9 cellular contexts compared by ENCODE assay signal in the genomic region with DNA sequence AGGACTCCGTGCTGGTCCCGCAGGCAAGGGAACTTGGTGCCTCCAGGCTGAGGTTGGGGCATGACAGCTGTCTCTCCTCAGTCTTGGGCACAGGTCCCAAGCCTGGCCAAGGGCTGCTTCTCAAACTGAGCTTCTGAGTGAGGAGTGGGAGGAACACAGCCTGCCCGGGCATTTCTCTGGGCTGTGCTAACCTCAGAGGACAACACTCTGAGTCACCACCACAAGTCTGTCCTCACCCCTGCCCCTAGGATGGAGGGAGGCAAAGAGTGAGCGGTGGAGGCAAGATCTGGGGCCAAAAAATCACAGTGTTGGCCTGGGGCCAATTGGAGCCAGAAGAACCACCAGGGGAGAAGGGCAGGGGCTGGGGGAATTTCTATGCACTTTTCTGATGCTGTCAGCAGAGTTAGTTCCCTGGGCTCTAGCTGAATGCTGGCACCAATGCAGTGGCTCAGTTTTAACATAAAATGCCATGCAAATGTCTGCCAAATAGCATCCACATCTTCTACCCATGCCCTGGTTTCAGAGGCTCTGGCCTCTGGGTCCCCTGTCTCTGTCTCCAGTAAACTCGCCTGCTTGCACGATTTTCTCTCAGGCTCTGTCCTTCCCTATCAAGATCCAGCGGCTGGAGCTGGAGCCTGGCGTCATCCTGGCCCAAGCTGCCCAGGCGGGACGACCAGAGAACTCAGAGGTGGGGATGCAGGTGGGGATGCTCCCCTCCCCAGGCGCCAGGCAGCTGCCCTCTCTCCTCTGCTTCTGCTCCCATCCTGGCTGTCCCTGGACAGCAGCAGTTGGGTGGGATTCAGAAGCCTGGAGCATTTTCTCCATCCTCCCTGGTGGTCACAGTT. TPM values are rescaled to one million over a fixed set of nuclear protein-coding genes. Genes with fewer than 3 reads are reported as not detected.
DNase-seq lines count a peak whose midpoint lies in the region; ATAC-seq, FAIRE-seq and TF ChIP-seq lines count a peak whose summit lies in the region.
"Had no signal": no experiment of that assay in that cellular context is flagged by ENCODE, and none has a peak within 500 bp of the region (broad histone marks: within the 10 kb centered on the region; RNA-seq: fewer than 3 reads in every experiment).

No MANE protein-coding gene starts in this region.

- H3K4me3 ChIP-seq in BJ (ENCODE audit: low read depth, low read length) (no peak overlapping the region), breast epithelium (no peak overlapping the region), mucosa of descending colon (no peak overlapping the region)

- H3K36me3 ChIP-seq in BJ (ENCODE audit: control insufficient read depth, insufficient read depth, low read length) (no peaks in the 10 kb centered on the region), breast epithelium (no peaks in the 10 kb centered on the region), mucosa of descending colon (ENCODE audit: low read depth) (no peaks in the 10 kb centered on the region)

- DNase-seq in BJ (ENCODE audit: low read depth) = peak; percentile 7
- DNase-seq in M059J (ENCODE audit: low read depth) = peak; percentile 86
- peak in 1 of 2 donors; percentile 66 for DNase-seq in breast epithelium (ENCODE audit: low spot score in 2 of 2)
- DNase-seq in mucosa of descending colon = no peak
- no peak for DNase-seq in D721Med (ENCODE audit: insufficient read length, low spot score)
- DNase-seq in activated gamma-delta T cell (lab: John Stamatoyannopoulos, UW) = no peak
- DNase-seq in HEK293T (ENCODE audit: extremely low spot score) = no peak
- DNase-seq: central memory CD4-positive, alpha-beta T cell had no signal

- H3K27ac ChIP-seq in breast epithelium = peak overlapping the region; percentile 69 to 72

- CTCF ChIA-PET in BJ (lab: Yijun Ruan, JAX) (interaction anchor here (0.7 to 37.0 kb wide), 10 partner anchors 9 to 349 kb away, joined by 3 to 819 read pairs (median 6); no protein-coding TSS in a partner anchor), HEK293T (lab: Yijun Ruan, JAX) (interaction anchor here (0.5 to 4.9 kb wide), 6 partner anchors 8 to 199 kb away, joined by 3 to 35 read pairs (median 3); no protein-coding TSS in a partner anchor)

- POLR2A ChIA-PET in BJ (lab: Charles Lee) = no interaction called here
- POLR2A ChIA-PET in HEK293T (lab: Yijun Ruan, JAX) = no interaction called here

- intact Hi-C loops in breast epithelium (cut with DNase I; ENCODE audit: low total_unique reads) (no loop called here), mucosa of descending colon (cut with DNase I, micrococcal nuclease) (no loop called here)

- H3K9me3 ChIP-seq in breast epithelium = no peaks in the 10 kb centered on the region
- no peaks in the 10 kb centered on the region for H3K9me3 ChIP-seq in mucosa of descending colon

- peaks cover 5 to 18% of the 10 kb centered on the region in 2 donors for H3K4me1 ChIP-seq in breast epithelium
- peaks cover 18% of the 10 kb centered on the region for H3K4me1 ChIP-seq in mucosa of descending colon (ENCODE audit: low read depth)

- H3K27me3 ChIP-seq in BJ (ENCODE audit: control insufficient read depth, insufficient read depth, low read length) = peaks cover 23% of the 10 kb centered on the region
- H3K27me3 ChIP-seq in breast epithelium = no peaks in the 10 kb centered on the region

- no peak for FAIRE-seq in D721Med (lab: Jason Lieb, UNC)

- no peak for TF ChIP-seq POLR2A in breast epithelium (IDR thresholded peaks at IDR 0.05)

- TF ChIP-seq CTCF in BJ (IDR thresholded peaks at IDR 0.05; ENCODE audit: insufficient read depth, low read depth, low read length) (no peak), breast epithelium (IDR thresholded peaks at IDR 0.05) (no peak), mucosa of descending colon (IDR thresholded peaks at IDR 0.05) (no peak), D721Med (IDR thresholded peaks at IDR 0.05; ENCODE audit: insufficient read depth, missing control alignments) (no peak)

- ATAC-seq in mucosa of descending colon (peak; percentile 41), HG02759 (IDR thresholded peaks at IDR 0.05; ENCODE audit: unreplicated experiment) (no peak)

TF ChIP-seq in HEK293T, 16 proteins besides CTCF, POLR2A, EP300 and RAD21:
- TF ChIP-seq LEF1 (IDR thresholded peaks at IDR 0.05; ENCODE audit: borderline replicate concordance) (no peak), BHLHE40 (IDR thresholded peaks at IDR 0.05; ENCODE audit: borderline replicate concordance) (no peak), ELF4 (IDR thresholded peaks at IDR 0.05) (no peak), ARNT (IDR thresholded peaks at IDR 0.05) (no peak), HDGF (IDR thresholded peaks at IDR 0.05; ENCODE audit: borderline replicate concordance) (no peak), FOXM1 (IDR thresholded peaks at IDR 0.05; ENCODE audit: borderline replicate concordance) (no peak), ZNF384 (IDR thresholded peaks at IDR 0.05) (no peak), L3MBTL2 (conservative IDR thresholded peaks at IDR 0.05) (no peak)

RNA-seq across cellular contexts. Expression of gene CDK18, which starts 11.0 kb away (rescaled TPM):
- polyA plus RNA-seq in BJ (2011; rRNA removed) = 0.45 and 0.83 TPM in 2 replicates
- polyA minus RNA-seq in BJ (2011; rRNA and poly(A)+ RNA removed) = 0.90 and 0.98 TPM in 2 replicates
- total RNA-seq in M059J (2014; rRNA removed; shearing (Covaris generic)) = 0.12 and 1.2 TPM in 2 replicates
- total RNA-seq in breast epithelium (10 to 100 TPM in 1 of 3 donors, 1 to 10 TPM in 2; 1.4 to 12.3 (median 9.2) TPM), mucosa of descending colon (10 to 100 TPM; 32.1 to 41.2 (median 37.0) TPM)

RNA-seq across cellular contexts. Expression of gene BLACAT1, which starts 37.6 kb away (rescaled TPM):
- 0.02 TPM in 1 of 2 replicates, not detected in the other for polyA plus RNA-seq in BJ (2011; rRNA removed)
- not detected in 2 replicates for polyA minus RNA-seq in BJ (2011; rRNA and poly(A)+ RNA removed)
- total RNA-seq in M059J (2014; rRNA removed; shearing (Covaris generic)) = 0.10 and 0.15 TPM in 2 replicates
- total RNA-seq in breast epithelium (1 to 10 TPM in 1 of 3 donors, under 1 TPM in 1, not detected in 1; 0.66 to 1.5 TPM), mucosa of descending colon (under 1 TPM; 0.14 to 0.46 (median 0.19) TPM)

Comparison
In these comparisons a context has a peak if more than half of its experiments do, and no peak if none do; other contexts are left out.
1. DNase-seq: peak in BJ (single experiment) and M059J (single experiment); none in mucosa of descending colon (0 of 3), D721Med (single experiment), activated gamma-delta T cell (single experiment) and HEK293T (single experiment).